In the genomic region with DNA sequence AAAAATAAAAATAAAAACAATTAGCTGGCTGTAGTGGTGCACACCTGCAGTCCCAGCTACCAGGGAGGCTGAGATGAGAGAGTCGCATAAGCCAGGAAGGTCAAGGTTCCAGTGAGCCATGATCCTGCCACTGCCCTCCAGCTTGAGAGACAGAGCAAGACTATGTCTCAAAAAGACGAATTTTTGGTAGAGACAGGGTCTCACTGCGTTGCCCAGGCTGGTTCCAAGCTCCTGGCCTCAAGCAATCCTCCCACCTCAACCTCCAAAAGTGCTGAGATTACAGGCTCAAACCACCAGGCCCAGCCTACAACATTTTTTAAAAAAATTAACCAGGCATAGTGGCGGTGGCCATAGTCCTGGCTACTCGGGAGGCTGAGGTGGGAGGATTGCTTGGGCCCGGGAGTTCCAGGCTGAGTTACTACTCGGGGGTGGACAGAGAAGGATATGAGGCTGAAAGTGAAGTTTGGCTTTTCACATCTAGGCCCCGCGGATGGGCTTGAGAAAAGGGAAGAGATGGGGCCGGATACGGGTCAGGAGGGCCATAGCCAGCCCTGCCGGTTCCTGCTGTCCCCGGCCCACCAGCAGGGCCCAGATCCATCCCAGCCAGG, we compare ENCODE assay signal across 16 cellular contexts. TPM values are rescaled to one million over a fixed set of nuclear protein-coding genes. Genes with fewer than 3 reads are reported as not detected.
DNase-seq lines count a peak whose midpoint lies in the region; ATAC-seq, FAIRE-seq and TF ChIP-seq lines count a peak whose summit lies in the region.
"Had no signal": no experiment of that assay in that cellular context is flagged by ENCODE, and none has a peak within 500 bp of the region (broad histone marks: within the 10 kb centered on the region; RNA-seq: fewer than 3 reads in every experiment).

No MANE protein-coding gene starts in this region.

- 63% methylated on average over 7 of the region's 13 CpGs for WGBS in right lobe of liver (ENCODE audit: insufficient coverage, low coverage, low lambda C conversion rate, missing lambda C conversion rate)

- no peaks in the 10 kb centered on the region for H3F3A ChIP-seq in GM23338 (replicated peaks; ENCODE audit: low read depth)

- TF ChIP-seq POLR2A in GM12891 (IDR thresholded peaks at IDR 0.05; ENCODE audit: low read depth, low read length) = no peak
- no peak for TF ChIP-seq POLR2A in right lobe of liver (IDR thresholded peaks at IDR 0.05)

- H2AFZ ChIP-seq in GM23338 = no peak overlapping the region

- peaks cover 9% of the 10 kb centered on the region; the same call in 1 of the 2 replicates for H4K20me1 ChIP-seq in GM23338 (replicated peaks; ENCODE audit: insufficient read depth)

- no peak for TF ChIP-seq CTCF in GM23338 (conservative IDR thresholded peaks at IDR 0.05; ENCODE audit: low read depth in 2 of 2)
- no peak for TF ChIP-seq CTCF in right lobe of liver (IDR thresholded peaks at IDR 0.05)

- no peaks in the 10 kb centered on the region for H3K9me2 ChIP-seq in GM23338 (ENCODE audit: insufficient read depth)

- peaks cover 4% of the 10 kb centered on the region; the same call in 1 of the 2 replicates for H3K79me2 ChIP-seq in GM23338 (replicated peaks; ENCODE audit: insufficient read depth)

- H3K4me3 ChIP-seq in GM23338 = no peak overlapping the region
- no peak overlapping the region for H3K4me3 ChIP-seq in SJCRH30
- no peak overlapping the region for H3K4me3 ChIP-seq in right lobe of liver
- H3K4me3 ChIP-seq: HAP-1 had no signal

- H3K9me3 ChIP-seq in SJCRH30 (replicated peaks) = no peaks in the 10 kb centered on the region
- no peaks in the 10 kb centered on the region for H3K9me3 ChIP-seq in right lobe of liver
- H3K9me3 ChIP-seq: HAP-1 had no signal

- peaks cover 10% of the 10 kb centered on the region for H3K27me3 Mint-ChIP-seq in GM23338 (ENCODE audit: insufficient read depth, low read depth, poor library complexity)

- H3K4me1 Mint-ChIP-seq in GM23338 = no peaks in the 10 kb centered on the region; the same call in 1 of the 3 replicates

- no peak overlapping the region for H3K27ac ChIP-seq in GM23338 (ENCODE audit: low read depth)
- peak overlapping the region; percentile 31; the same call in 1 of the 2 replicates for H3K27ac ChIP-seq in SJCRH30
- no peak overlapping the region for H3K27ac ChIP-seq in right lobe of liver

- H3K9me3 Mint-ChIP-seq in GM23338 = no peaks in the 10 kb centered on the region
- H3K9me3 Mint-ChIP-seq: CD8-positive, alpha-beta memory T cell had no signal

- no peak overlapping the region for H3K4me3 Mint-ChIP-seq in GM23338
- H3K4me3 Mint-ChIP-seq: CD8-positive, alpha-beta memory T cell had no signal

- H3K36me3 ChIP-seq in GM23338 (ENCODE audit: insufficient read depth) = no peaks in the 10 kb centered on the region
- H3K36me3 ChIP-seq in SJCRH30 = peaks cover 11% of the 10 kb centered on the region
- peaks cover 0 to 14% (median 3%) of the 10 kb centered on the region in 4 donors for H3K36me3 ChIP-seq in right lobe of liver

- peaks cover 6% of the 10 kb centered on the region for H3K36me3 Mint-ChIP-seq in GM23338 (ENCODE audit: low read depth)

- no peak overlapping the region for H3K4me2 ChIP-seq in GM23338

- H3K4me1 ChIP-seq in GM23338 (ENCODE audit: insufficient read depth) = peaks cover 4% of the 10 kb centered on the region; the same call in 1 of the 2 replicates
- peaks cover 44% of the 10 kb centered on the region for H3K4me1 ChIP-seq in SJCRH30
- H3K4me1 ChIP-seq in right lobe of liver = peaks cover 0 to 8% (median 2%) of the 10 kb centered on the region in 4 donors
- H3K4me1 ChIP-seq: HAP-1 had no signal

- DNase-seq in GM12891 (ENCODE audit: insufficient read length, low spot score) (no peak), GM23338 (ENCODE audit: low spot score) (no peak), SJCRH30 (no peak), right lobe of liver (no peak), EL (no peak)
- DNase-seq: CD8-positive, alpha-beta memory T cell; KG1; NCI-H187; NCI-H2107; NCI-H510A; NCI-H774 had no signal

- H3K27me3 ChIP-seq in GM23338 (ENCODE audit: insufficient read depth) (no peaks in the 10 kb centered on the region), SJCRH30 (no peaks in the 10 kb centered on the region), right lobe of liver (no peaks in the 10 kb centered on the region)

- peak; percentile 15 for ATAC-seq in GM23338
- peak; percentile 1 to 5 (median 4) for ATAC-seq in right lobe of liver
- ATAC-seq in GM18498 (IDR thresholded peaks at IDR 0.05; ENCODE audit: unreplicated experiment) = no peak
- ATAC-seq in GM18511 (IDR thresholded peaks at IDR 0.05; ENCODE audit: unreplicated experiment) = no peak

- intact Hi-C loops in right lobe of liver (cut with DNase I) = loop anchor here (5.0 kb wide), 2 partner anchors 81 to 86 kb away; a partner anchor contains a TSS

- no peak overlapping the region for H3K27ac Mint-ChIP-seq in GM23338

- FAIRE-seq in GM12891 (lab: Jason Lieb, UNC) = no peak
- FAIRE-seq: GM12892 had no signal

TF ChIP-seq in GM12891, 5 proteins besides CTCF, POLR2A, EP300 and RAD21:
- TF ChIP-seq SPI1 (IDR thresholded peaks at IDR 0.05; ENCODE audit: low read depth, low read length) (no peak), POLR2AphosphoS5 (IDR thresholded peaks at IDR 0.05; ENCODE audit: low read depth, low read length) (peak; percentile 32; the same call in 1 of the 2 replicates), POU2F2 (IDR thresholded peaks at IDR 0.05; ENCODE audit: low read depth, low read length) (no peak), PAX5 (IDR thresholded peaks at IDR 0.05; ENCODE audit: insufficient read depth, low read length, severe bottlenecking) (no peak), TAF1 (IDR thresholded peaks at IDR 0.05; ENCODE audit: low read depth, low read length) (no peak)

RNA-seq across cellular contexts. Expression of a gene that starts 10.2 kb away (rescaled TPM):
- polyA plus RNA-seq in GM12891 (2012; ENCODE audit: low read depth, missing spikeins) = 307 TPM
- total RNA-seq in GM23338 (2014; rRNA removed; shearing (Covaris generic)) = 171 and 187 TPM in 2 replicates
- 523 and 558 TPM in 2 replicates for polyA plus RNA-seq in GM23338 (2016; fragmentation: Nextera tagmentation; extraction: Ambion mirVana)
- 245 and 307 TPM in 2 replicates for total RNA-seq in SJCRH30 (2014; rRNA removed; shearing (Covaris generic))
- total RNA-seq in right lobe of liver = 100 to 1,000 TPM; 108 to 161 (median 157) TPM

RNA-seq across cellular contexts. Expression of a gene that starts 11.3 kb away (rescaled TPM):
- polyA plus RNA-seq in GM12891 (2012; ENCODE audit: low read depth, missing spikeins) = 2.4 TPM
- total RNA-seq in GM23338 (2014; rRNA removed; shearing (Covaris generic)) = 3.2 and 3.7 TPM in 2 replicates
- 0.79 and 0.89 TPM in 2 replicates for polyA plus RNA-seq in GM23338 (2016; fragmentation: Nextera tagmentation; extraction: Ambion mirVana)
- 0.94 and 1.3 TPM in 2 replicates for total RNA-seq in SJCRH30 (2014; rRNA removed; shearing (Covaris generic))
- total RNA-seq in right lobe of liver = 1 to 10 TPM; 1.7 to 3.9 (median 2.8) TPM

RNA-seq across cellular contexts. Expression of a gene that starts 20.7 kb away (rescaled TPM):
- polyA plus RNA-seq in GM12891 (2012; ENCODE audit: low read depth, missing spikeins) = 2.9 TPM
- 0.74 and 3.2 TPM in 2 replicates for total RNA-seq in GM23338 (2014; rRNA removed; shearing (Covaris generic))
- 1.5 and 2.5 TPM in 2 replicates for polyA plus RNA-seq in GM23338 (2016; fragmentation: Nextera tagmentation; extraction: Ambion mirVana)
- 0.73 and 1.9 TPM in 2 replicates for total RNA-seq in SJCRH30 (2014; rRNA removed; shearing (Covaris generic))
- total RNA-seq in right lobe of liver = 1 to 10 TPM; 1.1 to 7.9 (median 5.0) TPM

RNA-seq across cellular contexts. Expression of a gene that starts 23.1 kb away (rescaled TPM):
- polyA plus RNA-seq in GM12891 (2012; ENCODE audit: low read depth, missing spikeins) = not detected
- not detected in 2 replicates for total RNA-seq in GM23338 (2014; rRNA removed; shearing (Covaris generic))
- 0.10 TPM in 1 of 2 replicates, not detected in the other for polyA plus RNA-seq in GM23338 (2016; fragmentation: Nextera tagmentation; extraction: Ambion mirVana)
- total RNA-seq in SJCRH30 (2014; rRNA removed; shearing (Covaris generic)) = 0.61 and 0.94 TPM in 2 replicates
- under 1 TPM in 4 of 6 experiments, not detected in 2; 0.13 to 0.97 (median 0.39) TPM for total RNA-seq in right lobe of liver
- total RNA-seq: CD8-positive, alpha-beta memory T cell; M059J had no signal
- polyA plus RNA-seq: CD8-positive, alpha-beta memory T cell had no signal

RNA-seq across cellular contexts. Expression of a gene that starts 42.2 kb away (rescaled TPM):
- 0.14 TPM for polyA plus RNA-seq in GM12891 (2012; ENCODE audit: low read depth, missing spikeins)
- not detected in 2 replicates for total RNA-seq in GM23338 (2014; rRNA removed; shearing (Covaris generic))
- polyA plus RNA-seq in GM23338 (2016; fragmentation: Nextera tagmentation; extraction: Ambion mirVana) = 0.45 TPM in 1 of 2 replicates, not detected in the other
- total RNA-seq in SJCRH30 (2014; rRNA removed; shearing (Covaris generic)) = 21.9 and 23.9 TPM in 2 replicates
- total RNA-seq in right lobe of liver = 1 to 10 TPM in 1 of 6 experiments, under 1 TPM in 5; 0.19 to 1.4 (median 0.33) TPM
- total RNA-seq: CD8-positive, alpha-beta memory T cell; M059J had no signal
- polyA plus RNA-seq: CD8-positive, alpha-beta memory T cell had no signal

Comparison
In these comparisons a context has a peak if more than half of its experiments do, and no peak if none do; other contexts are left out.
1. ATAC-seq: peak in GM23338 (single experiment) and right lobe of liver (4 of 4); none in GM18498 (single experiment) and GM18511 (single experiment).